ENCODE assay signal across 8 cellular contexts in genomic region chr6:80004199-80005072, GRCh38. TPM values are rescaled to one million over a fixed set of nuclear protein-coding genes. Genes with fewer than 3 reads are reported as not detected.
DNase-seq lines count a peak whose midpoint lies in the region; ATAC-seq and TF ChIP-seq lines count a peak whose summit lies in the region.

Gene TTK, plus strand, starts transcription at chr6:80004649. Its CDS starts 1,195 bp downstream, at chr6:80005844.

- TF ChIP-seq POLR2A in erythroblast (IDR thresholded peaks at IDR 0.05; ENCODE audit: low read length), result peak; percentile 87

- peak within 1 kb of the TSS; percentile 90 for H2AFZ ChIP-seq in PC-9

- H3K9me3 ChIP-seq in PC-9 (ENCODE audit: insufficient read depth, low read depth) (no peaks in the 10 kb centered on the region), mucosa of rectum (ENCODE audit: control insufficient read depth in 2 of 2, low read length in 2 of 2) (no peaks in the 10 kb centered on the region)

- BruUV-seq in PC-9 (replicated peaks; lab: Mats Ljungman, UMichigan), result no TSS peak

- H4K20me1 ChIP-seq in PC-9 (ENCODE audit: insufficient read depth), result no peaks in the 10 kb centered on the region

- no peaks in the 10 kb centered on the region; the same call in 1 of the 2 replicates for H3K36me3 ChIP-seq in PC-9 (ENCODE audit: low read depth)
- no peaks in the 10 kb centered on the region for H3K36me3 ChIP-seq in mucosa of rectum (ENCODE audit: control insufficient read depth in 2 of 2, insufficient read depth in 2 of 2, low read length in 2 of 2)

- intact Hi-C loops in PC-9 (cut with micrococcal nuclease; ENCODE audit: unreplicated experiment), result loop anchor here (5.0 kb wide), 2 partner anchors 38 to 137 kb away; no protein-coding TSS in a partner anchor

- no peaks in the 10 kb centered on the region for H3K9me2 ChIP-seq in PC-9 (ENCODE audit: insufficient read depth)

- peaks cover 20% of the 10 kb centered on the region for H3K79me2 ChIP-seq in PC-9 (ENCODE audit: low read depth)

- CTCF ChIA-PET in PC-9 (lab: Charles Lee), result interaction anchor here (0.6 to 1.1 kb wide), 2 partner anchors 55 to 199 kb away, joined by 3 to 4 read pairs; no protein-coding TSS in a partner anchor

- peak within 1 kb of the TSS; percentile 77 for H3K4me3 ChIP-seq in Jurkat, Clone E6-1 (ENCODE audit: low read length)
- peak within 1 kb of the TSS; percentile 82 for H3K4me3 ChIP-seq in PC-9
- H3K4me3 ChIP-seq in mucosa of rectum (ENCODE audit: low read length in 2 of 2), result peak within 1 kb of the TSS; percentile 92 to 94

- H3K27me3 ChIP-seq in PC-9 (ENCODE audit: insufficient read depth, low read depth), result no peaks in the 10 kb centered on the region
- H3K27me3 ChIP-seq in mucosa of rectum (ENCODE audit: control insufficient read depth in 2 of 2, insufficient read depth in 2 of 2, low read length in 2 of 2), result no peaks in the 10 kb centered on the region

- H3F3A ChIP-seq in PC-9 (ENCODE audit: insufficient read depth, low read depth), result peaks cover 10% of the 10 kb centered on the region; the same call in 1 of the 2 replicates

- POLR2A ChIA-PET in PC-9 (lab: Charles Lee; ENCODE audit: unreplicated experiment), result interaction anchor here (0.6 to 0.7 kb wide), 5 partner anchors 102 to 1406 kb away, joined by 3 to 30 read pairs (median 5); no protein-coding TSS in a partner anchor

- peaks cover 22% of the 10 kb centered on the region for H3K4me1 ChIP-seq in PC-9 (replicated peaks; ENCODE audit: insufficient read depth)
- peaks cover 2 to 11% of the 10 kb centered on the region in 2 donors for H3K4me1 ChIP-seq in mucosa of rectum (ENCODE audit: control insufficient read depth in 2 of 2, insufficient read depth in 2 of 2, low read length in 2 of 2)

- H3K27ac ChIP-seq in PC-9 (peak within 1 kb of the TSS; percentile 43; the same call in 1 of the 2 replicates), mucosa of rectum (ENCODE audit: low read depth in 2 of 2, low read length in 2 of 2) (peak within 1 kb of the TSS; percentile 86 to 88)

- TF ChIP-seq CTCF in PC-9 (conservative IDR thresholded peaks at IDR 0.05), result no peak

- H3K4me2 ChIP-seq in PC-9, result peak within 1 kb of the TSS; percentile 95

- H3K9ac ChIP-seq in mucosa of rectum (ENCODE audit: low read depth in 1 of 2, low read length in 2 of 2), result peak within 1 kb of the TSS; percentile 80 to 87

- peak; percentile 100 for ATAC-seq in GM21619 (IDR thresholded peaks at IDR 0.05; ENCODE audit: unreplicated experiment)

- DNase-seq in DMS114 treated with DMSO at 0.1 percent for 48 hours (lab: John Stamatoyannopoulos, UW; ENCODE audit: unreplicated experiment), result peak; percentile 94
- peak; percentile 97 for DNase-seq in Jurkat, Clone E6-1 (ENCODE audit: low read depth, low spot score)
- peak; percentile 85 to 95 for DNase-seq in PC-9
- peak; percentile 89 for DNase-seq in activated T-cell treated with anti-CD3 and anti-CD28 coated beads, Interleukin-2, amount 50 U/mL, for 1 hour
- peak; percentile 97 for DNase-seq in erythroblast (lab: John Stamatoyannopoulos, UW)
- DNase-seq in stimulated activated CD8-positive, alpha-beta memory T cell treated with anti-CD3 and anti-CD28 coated beads, Interleukin-4, amount 100 ng/mL, for 48 hours, result peak; percentile 89

RNA-seq across cellular contexts. Expression of gene TTK, which starts in this region (rescaled TPM):
- 57.4 TPM for polyA plus RNA-seq in Jurkat, Clone E6-1 (2012; ENCODE audit: insufficient read depth, insufficient read length)
- total RNA-seq in PC-9 (2021), result 28.7 and 40.3 TPM in 2 replicates

Comparison
In these comparisons a context has a peak if more than half of its experiments do, and no peak if none do; other contexts are left out.
1. Peak in every context shown above with its lines: DNase-seq, ATAC-seq, H3K4me3 ChIP-seq and H3K27ac ChIP-seq.